ENCODE assay signal across 8 cellular contexts in the genomic region with DNA sequence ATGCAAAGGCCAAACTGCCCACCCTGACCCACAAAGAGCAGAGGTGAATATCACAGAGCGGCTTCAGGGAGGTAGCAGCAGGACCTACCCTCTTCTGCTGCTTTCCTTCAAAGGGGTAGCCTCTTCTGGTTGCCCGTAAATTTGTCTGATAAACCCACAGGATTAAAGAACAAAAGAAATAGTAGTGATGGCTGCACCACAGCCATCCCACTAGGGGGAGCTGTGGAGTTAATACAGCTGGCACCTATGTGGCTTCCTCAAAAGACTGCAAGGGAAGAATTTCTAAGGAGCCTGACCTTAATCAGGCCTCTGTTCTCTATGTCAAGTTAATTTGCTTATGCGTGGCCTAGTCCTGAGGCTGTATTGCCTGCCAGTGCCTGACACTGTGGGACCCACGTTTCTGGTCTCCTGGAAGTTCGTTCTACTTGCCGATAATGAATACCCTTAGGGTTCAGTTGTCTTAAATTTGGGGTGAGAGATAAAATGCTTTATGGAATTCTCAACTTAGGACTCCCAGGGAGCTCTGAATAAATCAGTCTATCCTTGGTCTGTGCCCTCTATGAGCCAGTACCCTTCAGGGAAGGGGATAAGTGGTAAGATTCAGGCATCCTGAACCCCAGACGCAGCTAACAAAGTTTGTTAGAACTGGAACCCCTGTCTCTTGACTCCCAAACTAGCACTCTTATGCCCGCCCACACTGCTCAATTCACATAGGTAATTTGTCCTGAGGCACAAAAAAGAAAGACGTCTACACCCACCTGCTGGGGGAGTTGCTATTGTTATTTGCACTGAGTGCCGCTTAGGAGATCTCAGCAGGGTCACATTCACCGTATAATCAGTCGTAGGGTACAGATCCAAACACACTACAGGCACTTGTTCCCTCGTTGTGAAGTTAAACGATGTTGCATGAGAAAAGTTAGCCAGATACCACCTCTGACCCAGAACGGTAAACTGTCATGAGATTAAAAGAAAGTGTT.
DNase-seq lines count a peak whose midpoint lies in the region; ATAC-seq, FAIRE-seq and TF ChIP-seq lines count a peak whose summit lies in the region.

No MANE protein-coding gene starts in this region.

- POLR2A ChIA-PET in H1 (lab: Charles Lee; ENCODE audit: partially characterized antibody), result interaction anchor here (0.7 to 1.6 kb wide), 2 partner anchors 15 to 349 kb away, joined by 3 to 4 read pairs; no protein-coding TSS in a partner anchor

- H4K5ac ChIP-seq in H1 (ENCODE audit: insufficient read length, low read depth, low read length), result peak overlapping the region; percentile 34

- H2BK20ac ChIP-seq in H1 (ENCODE audit: low read length), result peak overlapping the region; percentile 87

- H3K4me2 ChIP-seq in H1 (ENCODE audit: insufficient read depth in 1 of 2, low read depth in 2 of 2, low read length in 2 of 2), result peak overlapping the region; percentile 52 to 59

- DNase-seq in G401 (ENCODE audit: low spot score) (peak; percentile 60), HS-5 (ENCODE audit: low read depth) (peak; percentile 34), NCI-H82 treated with DMSO at 0.1 percent for 48 hours (lab: John Stamatoyannopoulos, UW; ENCODE audit: unreplicated experiment) (peak; percentile 83), H1 (ENCODE audit: low read depth in 1 of 2, low spot score in 2 of 2) (peak; percentile 72 to 81), middle frontal gyrus (ENCODE audit: extremely low spot score, low spot score) (peak; percentile 36)
- DNase-seq in activated CD8-positive, alpha-beta memory T cell treated with anti-CD3 and anti-CD28 coated beads for 24 hours, result peak; percentile 79
- DNase-seq in stimulated activated CD8-positive, alpha-beta memory T cell treated with anti-CD3 and anti-CD28 coated beads, Interleukin-7, amount 100 ng/mL, for 4 hours (ENCODE audit: low read depth in 2 of 2), result peak; percentile 27 to 47

- no peak overlapping the region for H3K14ac ChIP-seq in H1 (ENCODE audit: insufficient read length)

- peaks cover 3 to 13% (median 5%) of the 10 kb centered on the region in 4 experiments; a peak in 6 of 7 replicates for H3K4me1 ChIP-seq in H1 (replicated peaks in 1 of 4; ENCODE audit: control insufficient read depth in 3 of 4, insufficient read depth in 4 of 4, low read length in 3 of 4)

- no peak overlapping the region for H4K91ac ChIP-seq in H1 (replicated peaks; ENCODE audit: insufficient read length, low read length)

- H4K8ac ChIP-seq in H1 (ENCODE audit: extremely low read depth, insufficient read depth, low read length), result no peak overlapping the region

- CTCF ChIA-PET in H1 (lab: Charles Lee; ENCODE audit: partially characterized antibody), result interaction anchor here (0.5 to 3.9 kb wide), 43 partner anchors 8 to 745 kb away, joined by 3 to 36 read pairs (median 4); partner anchors contain the start of genes HSDL2, PTBP3 and SNX30

- H2BK15ac ChIP-seq in H1 (ENCODE audit: low read length), result no peak overlapping the region

- in situ Hi-C loops in G401 (cut with HindIII; ENCODE audit: low sequenced_read_pairs), result no loop called here

- 0 out of 2 replicates have a peak overlapping the region, but pooled peaks have one; percentile 66 for H2BK5ac ChIP-seq in H1 (ENCODE audit: low read depth, low read length)

- 21% methylated on average over 15 of the region's 15 CpGs; no CpG with 5 or more reads in 1 of the 2 experiments for WGBS in H1 (ENCODE audit: extremely low coverage in 1 of 2, insufficient coverage in 1 of 2, insufficient read length in 1 of 2, insufficient replicate concordance in 2 of 2, low coverage in 1 of 2, low lambda C conversion rate in 2 of 2, missing lambda C conversion rate in 1 of 2), 2 experiments

- peak; percentile 75 to 86 for TF ChIP-seq RAD21 in H1 (IDR thresholded peaks at IDR 0.05 in 1 of 2, conservative IDR thresholded peaks at IDR 0.05 in 1 of 2; ENCODE audit: low read depth in 2 of 2, low read length in 2 of 2)

- TF ChIP-seq CTCF in H1 (IDR thresholded peaks at IDR 0.05; ENCODE audit: control extremely low read depth in 1 of 3, insufficient read depth in 1 of 3, low read depth in 1 of 3, low read length in 3 of 3), result peak; percentile 36 to 86 (median 79)

- H3K9me3 ChIP-seq in H1 (ENCODE audit: insufficient read depth in 2 of 2, low read depth in 1 of 2, low read length in 1 of 2), result no peaks in the 10 kb centered on the region

- peak overlapping the region; percentile 91 for H3K18ac ChIP-seq in H1 (ENCODE audit: extremely low read depth, low read length)

- no peak overlapping the region for H2BK120ac ChIP-seq in H1 (replicated peaks; ENCODE audit: low read depth, low read length)

- no peak overlapping the region for H2AK5ac ChIP-seq in H1 (ENCODE audit: low read depth, low read length)

- no peaks in the 10 kb centered on the region for H3K79me2 ChIP-seq in H1 (ENCODE audit: control insufficient read depth in 1 of 2, insufficient read depth in 2 of 2, low read length in 2 of 2)

- no peak overlapping the region for H2AFZ ChIP-seq in H1 (ENCODE audit: low read length)

- ATAC-seq in HG02588 (IDR thresholded peaks at IDR 0.05; ENCODE audit: unreplicated experiment), result no peak

- 0 out of 2 replicates have a peak overlapping the region, but pooled peaks have one; percentile 75 for H2BK12ac ChIP-seq in H1 (ENCODE audit: low read depth, low read length)

- no peak for TF ChIP-seq POLR2A in H1 (IDR thresholded peaks at IDR 0.05; ENCODE audit: control extremely low read depth in 1 of 2, low read depth in 2 of 2, low read length in 2 of 2)

- H3K23me2 ChIP-seq in H1 (ENCODE audit: low read depth, low read length), result no peaks in the 10 kb centered on the region

- no peaks in the 10 kb centered on the region for H3K27me3 ChIP-seq in H1 (replicated peaks in 1 of 4; ENCODE audit: control insufficient read depth in 3 of 4, extremely low read depth in 1 of 4, insufficient read depth in 3 of 4, low read length in 3 of 4)

- peaks cover 0 to 3% (median 0%) of the 10 kb centered on the region in 4 experiments; a peak in 1 of 8 replicates for H3K36me3 ChIP-seq in H1 (ENCODE audit: control insufficient read depth in 2 of 4, insufficient read depth in 4 of 4, low read length in 3 of 4)

- no peak overlapping the region for H3K9ac ChIP-seq in H1 (replicated peaks in 1 of 4; ENCODE audit: extremely low read depth in 1 of 4, low read depth in 3 of 4, low read length in 3 of 4)

- no peak overlapping the region for H3K23ac ChIP-seq in H1 (ENCODE audit: insufficient read length)

- H3K79me1 ChIP-seq in H1 (ENCODE audit: low read depth, low read length), result no peaks in the 10 kb centered on the region

- H3K4me3 ChIP-seq in H1 (ENCODE audit: extremely low read depth in 1 of 4, insufficient read depth in 2 of 4, low read depth in 3 of 4, low read length in 4 of 4), result peak overlapping the region in 1 of 4 experiments; percentile 27; a peak in 2 of 8 replicates

- peak; percentile 92 for FAIRE-seq in H1 (lab: Jason Lieb, UNC)

- H3K27ac ChIP-seq in H1 (ENCODE audit: low read depth, low read length), result peak overlapping the region; percentile 16; the same call in 1 of the 2 replicates

- H4K20me1 ChIP-seq in H1 (replicated peaks in 1 of 2; ENCODE audit: control insufficient read depth in 1 of 2, insufficient read depth in 2 of 2, low read length in 2 of 2), result no peaks in the 10 kb centered on the region

- no peak overlapping the region for H3K56ac ChIP-seq in H1 (replicated peaks; ENCODE audit: insufficient read length, low read depth, low read length)

- TF ChIP-seq EP300 in H1 (IDR thresholded peaks at IDR 0.05; ENCODE audit: borderline replicate concordance in 1 of 2, low read depth in 2 of 2, low read length in 2 of 2), result no peak

- no peak overlapping the region for H3K4ac ChIP-seq in H1 (replicated peaks; ENCODE audit: insufficient read length, low read depth, low read length)

TF ChIP-seq in H1, 55 proteins besides CTCF, POLR2A, EP300 and RAD21 (continues in another document):
- no peak for TF ChIP-seq E2F6 (IDR thresholded peaks at IDR 0.05)
- no peak for TF ChIP-seq GTF2F1 (IDR thresholded peaks at IDR 0.05; ENCODE audit: borderline replicate concordance, low read depth, low read length)
- no peak for TF ChIP-seq ZNF274 (IDR thresholded peaks at IDR 0.05; ENCODE audit: borderline replicate concordance, extremely low read depth, low read length)
- TF ChIP-seq YY1 (IDR thresholded peaks at IDR 0.05; ENCODE audit: low read depth, low read length), result peak; percentile 85
- TF ChIP-seq EZH2 (IDR thresholded peaks at IDR 0.05; ENCODE audit: low read depth, low read length, severe bottlenecking), result no peak
- TF ChIP-seq RNF2 (IDR thresholded peaks at IDR 0.05; ENCODE audit: borderline replicate concordance, low read depth, low read length, missing control alignments, poor library complexity, severe bottlenecking), result no peak
- no peak for TF ChIP-seq BACH1 (IDR thresholded peaks at IDR 0.05; ENCODE audit: low read length)
- no peak for TF ChIP-seq CBX5 (IDR thresholded peaks at IDR 0.05; ENCODE audit: low read depth, low read length)
- no peak for TF ChIP-seq CBX8 (IDR thresholded peaks at IDR 0.05; ENCODE audit: borderline replicate concordance, low read depth, low read length)
- no peak for TF ChIP-seq FOSL1 (IDR thresholded peaks at IDR 0.05; ENCODE audit: insufficient read depth, low read depth, low read length)
